In genomic region chr1:166819982-166820381, GRCh38 we compare ENCODE assay signal across 23 cellular contexts. TPM values are rescaled to one million over a fixed set of nuclear protein-coding genes. Genes with fewer than 3 reads are reported as not detected.
A peak's percentile ranks its signal among the peaks of the same experiment; 100 is the strongest.
DNase-seq lines count a peak whose midpoint lies in the region; ATAC-seq and TF ChIP-seq lines count a peak whose summit lies in the region.
"Had no signal": no experiment of that assay in that cellular context is flagged by ENCODE, and none has a peak within 500 bp of the region (broad histone marks: within the 10 kb centered on the region; RNA-seq: fewer than 3 reads in every experiment).

No MANE protein-coding gene starts in this region.

- TF ChIP-seq POLR2A in transverse colon (IDR thresholded peaks at IDR 0.05) = no peak

- TF ChIP-seq EP300 in transverse colon (IDR thresholded peaks at IDR 0.05; ENCODE audit: low read depth) = no peak

- 84% methylated on average over 2 of the region's 2 CpGs; no CpG with 5 or more reads in 1 of the 2 donors for WGBS in transverse colon (ENCODE audit: low coverage in 1 of 2), 2 donors

- DNase-seq in D341Med (ENCODE audit: low spot score) (peak; percentile 59), NCI-H82 treated with DMSO at 0.1 percent for 48 hours (lab: John Stamatoyannopoulos, UW; ENCODE audit: unreplicated experiment) (peak; percentile 38), NCI-H146 treated with DMSO at 0.1 percent for 48 hours (lab: John Stamatoyannopoulos, UW; ENCODE audit: unreplicated experiment) (no peak), T-helper 2 cell (no peak), transverse colon (no peak)
- DNase-seq: AML-193; Caco-2; Calu3; CD4-positive, alpha-beta T cell; CD8-positive, alpha-beta T cell; DMS 273 treated with DMSO at 0.1 percent for 48 hours; DMS153; DMS53; DMS79; DND-41; EL; GDM1 had no signal

- H3K36me3 ChIP-seq in transverse colon = no peaks in the 10 kb centered on the region
- H3K36me3 ChIP-seq: BLaER1 treated with 17β-estradiol and CSF1 and Interleukin-3, amounts not matched to agents 10 nM and 100 nM had no signal

- H3K4me3 ChIP-seq in transverse colon = no peak overlapping the region
- H3K4me3 ChIP-seq: A549; BLaER1 treated with 17β-estradiol and CSF1 and Interleukin-3, amounts not matched to agents 10 nM and 100 nM; GM12878 had no signal

- no peak for TF ChIP-seq CTCF in transverse colon (IDR thresholded peaks at IDR 0.05)

- H3K9me3 ChIP-seq in transverse colon = no peaks in the 10 kb centered on the region
- H3K9me3 ChIP-seq: A549, Caco-2 had no signal

- H3K4me1 ChIP-seq in transverse colon = no peaks in the 10 kb centered on the region
- H3K4me1 ChIP-seq: A549; BLaER1 treated with 17β-estradiol and CSF1 and Interleukin-3, amounts not matched to agents 10 nM and 100 nM; Caco-2 had no signal

- no peaks in the 10 kb centered on the region for H3K27me3 ChIP-seq in transverse colon
- H3K27me3 ChIP-seq: BLaER1 treated with 17β-estradiol and CSF1 and Interleukin-3, amounts not matched to agents 10 nM and 100 nM had no signal

- H3K27ac ChIP-seq in transverse colon = no peak overlapping the region
- H3K27ac ChIP-seq: 22Rv1; A549; BLaER1 treated with 17β-estradiol and CSF1 and Interleukin-3, amounts not matched to agents 10 nM and 100 nM; C4-2B had no signal

- peak; percentile 23 for ATAC-seq in esophagus mucosa
- ATAC-seq: A549; CD8-positive, alpha-beta T cell; GM12878 had no signal

- in situ Hi-C loops in transverse colon (cut with MboI; ENCODE audit: low pct_ligation_motif_present in 1 of 4, low pct_unique_long_range_greater_than_20kb in 1 of 4, low sequenced_read_pairs in 3 of 4) = no loop called here

- intact Hi-C loops in transverse colon (cut with DNase I; ENCODE audit: low total_unique reads) = no loop called here

RNA-seq across cellular contexts. Expression of gene POGK, which starts 19.3 kb away (rescaled TPM):
- total RNA-seq in esophagus mucosa (21.0 TPM), transverse colon (10 to 100 TPM; 16.8 to 29.9 (median 24.9) TPM)

RNA-seq across cellular contexts. Expression of gene TADA1, which starts 56.1 kb away (rescaled TPM):
- total RNA-seq in esophagus mucosa = 7.1 TPM
- total RNA-seq in transverse colon = 10 to 100 TPM in 3 of 4 donors, 1 to 10 TPM in 1; 1.5 to 21.7 (median 12.0) TPM

Comparison
In these comparisons a context has a peak if more than half of its experiments do, and no peak if none do; other contexts are left out.
1. DNase-seq: peak in D341Med (single experiment) and NCI-H82 treated with DMSO at 0.1 percent for 48 hours (single experiment); none in NCI-H146 treated with DMSO at 0.1 percent for 48 hours (single experiment), T-helper 2 cell (0 of 5) and transverse colon (single experiment).